Comparison of ENCODE assay signal across 19 cellular contexts in genomic region chr9:137252555-137253506, GRCh38. TPM values are rescaled to one million over a fixed set of nuclear protein-coding genes. Genes with fewer than 3 reads are reported as not detected.
A peak's percentile ranks its signal among the peaks of the same experiment; 100 is the strongest.
DNase-seq lines count a peak whose midpoint lies in the region; TF ChIP-seq lines count a peak whose summit lies in the region.
"Had no signal": no experiment of that assay in that cellular context is flagged by ENCODE, and none has a peak within 500 bp of the region (broad histone marks: within the 10 kb centered on the region; RNA-seq: fewer than 3 reads in every experiment).

No MANE protein-coding gene starts in this region.

- no peaks in the 10 kb centered on the region for H3K9me3 Mint-ChIP-seq in neural crest cell
- H3K9me3 Mint-ChIP-seq: activated T-cell treated with anti-CD3 and anti-CD28 coated beads, Interleukin-2, amount 50 U/mL, for 72 hours; stimulated activated effector memory CD8-positive, alpha-beta T cell treated with anti-CD3 and anti-CD28 coated beads, Interleukin-12 subunit alpha, Interleukin-12 subunit beta, amount 100 ng/mL, for 72 hours; T-helper 1 cell treated with Interleukin-12 subunit alpha and Interleukin-12 subunit beta and Interleukin-4 antibody, amounts not matched to agents 30 μg/mL and 1 μg/mL, for 36 hours had no signal

- CTCF ChIA-PET in A673 (lab: Charles Lee) = interaction anchor here (2.3 kb wide), 1 partner anchor 16 kb away, joined by 11 read pairs; no protein-coding TSS in a partner anchor

- H3K9me3 ChIP-seq in NT2/D1 (ENCODE audit: insufficient read depth, low read length) (no peaks in the 10 kb centered on the region), A673 (ENCODE audit: low read depth, low read length, poor library complexity, severe bottlenecking) (no peaks in the 10 kb centered on the region)
- H3K9me3 ChIP-seq: prostate gland, vagina had no signal

- POLR2A ChIA-PET in A673 (lab: Charles Lee; ENCODE audit: low non-redundant PET) = no interaction called here

- no peak overlapping the region for H3K27ac Mint-ChIP-seq in neural crest cell (ENCODE audit: unreplicated experiment)
- H3K27ac Mint-ChIP-seq: activated T-cell treated with anti-CD3 and anti-CD28 coated beads, Interleukin-2, amount 50 U/mL, for 72 hours; stimulated activated effector memory CD8-positive, alpha-beta T cell treated with anti-CD3 and anti-CD28 coated beads, Interleukin-12 subunit alpha, Interleukin-12 subunit beta, amount 100 ng/mL, for 72 hours; T-helper 1 cell treated with Interleukin-12 subunit alpha and Interleukin-12 subunit beta and Interleukin-4 antibody, amounts not matched to agents 30 μg/mL and 1 μg/mL, for 36 hours had no signal

- peaks cover 32% of the 10 kb centered on the region for H3K4me1 ChIP-seq in NT2/D1 (ENCODE audit: insufficient read depth, insufficient read length)
- H3K4me1 ChIP-seq in A673 (ENCODE audit: insufficient read depth, low read length, poor library complexity, severe bottlenecking) = peaks cover 15% of the 10 kb centered on the region

- H3K27ac ChIP-seq in A673 (ENCODE audit: low read depth, low read length, poor library complexity, severe bottlenecking) = no peak overlapping the region
- H3K27ac ChIP-seq: PC-9, prostate gland, vagina had no signal

- no peak for TF ChIP-seq CTCF in neural crest cell (conservative IDR thresholded peaks at IDR 0.05)
- TF ChIP-seq CTCF in A673 (conservative IDR thresholded peaks at IDR 0.05; ENCODE audit: low read depth, low read length) = no peak

- DNase-seq in NCI-H2171 treated with DMSO at 0.1 percent for 48 hours (lab: John Stamatoyannopoulos, UW) = peak; percentile 42
- no peak for DNase-seq in NCI-H2171 (lab: John Stamatoyannopoulos, UW)
- DNase-seq in NT2/D1 (ENCODE audit: low read depth, low spot score) = no peak
- no peak for DNase-seq in neural crest cell (ENCODE audit: low read depth, low spot score)
- DNase-seq in GOT3 (lab: John Stamatoyannopoulos, UW) = no peak
- DNase-seq in A673 (ENCODE audit: low spot score) = no peak
- DNase-seq: activated CD4-positive, alpha-beta T cell treated with anti-CD3 and anti-CD28 coated beads for 48 hours; activated T-cell treated with anti-CD3 and anti-CD28 coated beads, Interleukin-2, amount 50 U/mL, for 72 hours; amygdala; midbrain; NCI-H187 treated with DMSO at 0.1 percent for 48 hours; stimulated activated CD4-positive, alpha-beta T cell treated with anti-CD3 and anti-CD28 coated beads, Interleukin-1b, Interleukin-23, amount 100 ng/mL, for 48 hours had no signal

- H3K9ac ChIP-seq in NT2/D1 (ENCODE audit: insufficient read length, low read depth) = peak overlapping the region; percentile 57

- H3K4me3 Mint-ChIP-seq in neural crest cell = peak overlapping the region; percentile 97
- H3K4me3 Mint-ChIP-seq: T-helper 1 cell treated with Interleukin-12 subunit alpha and Interleukin-12 subunit beta and Interleukin-4 antibody, amounts not matched to agents 30 μg/mL and 1 μg/mL, for 36 hours had no signal

- H3K27me3 ChIP-seq in NT2/D1 (ENCODE audit: insufficient read depth, insufficient read length) = no peaks in the 10 kb centered on the region
- H3K27me3 ChIP-seq in A673 (replicated peaks; ENCODE audit: insufficient read depth, low read depth, low read length, poor library complexity) = no peaks in the 10 kb centered on the region
- H3K27me3 ChIP-seq: vagina had no signal

- peaks cover 2% of the 10 kb centered on the region for H3K36me3 Mint-ChIP-seq in neural crest cell (ENCODE audit: low read depth)

- peaks cover 3% of the 10 kb centered on the region for H3K27me3 Mint-ChIP-seq in neural crest cell (ENCODE audit: low read depth)

- intact Hi-C loops in A673 (cut with micrococcal nuclease; ENCODE audit: unreplicated experiment) = no loop called here

- peaks cover 18% of the 10 kb centered on the region for H3K36me3 ChIP-seq in NT2/D1 (ENCODE audit: insufficient read depth, insufficient read length, low read length)
- H3K36me3 ChIP-seq in A673 (ENCODE audit: insufficient read depth, low read length, poor library complexity, severe bottlenecking) = peaks cover 9% of the 10 kb centered on the region
- H3K36me3 ChIP-seq: prostate gland had no signal

- H3K4me1 Mint-ChIP-seq in neural crest cell = peaks cover 13% of the 10 kb centered on the region

- H3K4me3 ChIP-seq in NT2/D1 (ENCODE audit: insufficient read length, low read depth) (no peak overlapping the region), A673 (ENCODE audit: low read depth, low read length, poor library complexity, severe bottlenecking) (no peak overlapping the region)
- H3K4me3 ChIP-seq: prostate gland, vagina had no signal

- no TSS peak for BruUV-seq in A673 (replicated peaks; lab: Mats Ljungman, UMichigan)

RNA-seq across cellular contexts. Expression of gene STPG3, which starts 1.7 kb away (rescaled TPM):
- 0.26 TPM in 1 of 2 replicates, not detected in the other for total RNA-seq in neural crest cell
- total RNA-seq in A673 (2021) = 0.35 TPM in 1 of 2 replicates, not detected in the other
- total RNA-seq: Daoy, fibroblast of villous mesenchyme, vagina had no signal

RNA-seq across cellular contexts. Expression of gene NELFB, which starts 2.3 kb away (rescaled TPM):
- total RNA-seq in neural crest cell (76.7 and 79.0 TPM in 2 replicates), A673 (2021) (72.6 and 78.1 TPM in 2 replicates)

RNA-seq across cellular contexts. Expression of gene TUBB4B, which starts 11.7 kb away (rescaled TPM):
- total RNA-seq in neural crest cell (329 and 336 TPM in 2 replicates), A673 (2021) (645 and 714 TPM in 2 replicates)

RNA-seq across cellular contexts. Expression of gene SLC34A3, which starts 22.1 kb away (rescaled TPM):
- total RNA-seq in neural crest cell = not detected in 2 replicates
- total RNA-seq in A673 (2021) = not detected in 2 replicates
- total RNA-seq: Daoy, fibroblast of villous mesenchyme, vagina had no signal

RNA-seq across cellular contexts. Expression of gene TOR4A, which starts 24.7 kb away (rescaled TPM):
- 0.75 and 0.86 TPM in 2 replicates for total RNA-seq in neural crest cell
- 0.82 and 1.4 TPM in 2 replicates for total RNA-seq in A673 (2021)
